5 cellular contexts compared by ENCODE assay signal in genomic region chr4:120716346-120716745, GRCh38.
"Had no signal": no experiment of that assay in that cellular context is flagged by ENCODE, and none has a peak within 500 bp of the region (broad histone marks: within the 10 kb centered on the region; RNA-seq: fewer than 3 reads in every experiment).

No MANE protein-coding gene starts in this region.

- H3K27ac ChIP-seq: HL-60 had no signal

- H2AFZ ChIP-seq: GM23338 had no signal

- H3K4me2 ChIP-seq: GM23338 had no signal

- ATAC-seq: GM23338, HepG2 had no signal

- H3K4me3 ChIP-seq: GM23338 had no signal

- DNase-seq: H9, HCEC 1CT had no signal
